Comparison of ENCODE assay signal across 14 cellular contexts in genomic region chr13:20049558-20050473, GRCh38.
DNase-seq lines count a peak whose midpoint lies in the region; ATAC-seq and TF ChIP-seq lines count a peak whose summit lies in the region.
"Had no signal": no experiment of that assay in that cellular context is flagged by ENCODE, and none has a peak within 500 bp of the region (broad histone marks: within the 10 kb centered on the region; RNA-seq: fewer than 3 reads in every experiment).

No MANE protein-coding gene starts in this region.

- H3K27ac ChIP-seq in breast epithelium (no peak overlapping the region), iPS-18a (ENCODE audit: low read length) (peak overlapping the region; percentile 31), subcutaneous abdominal adipose tissue (ENCODE audit: low read depth, low read length) (peak overlapping the region; percentile 11), uterus (no peak overlapping the region)
- H3K27ac ChIP-seq: sigmoid colon had no signal

- no peaks in the 10 kb centered on the region for H3K36me3 ChIP-seq in breast epithelium
- H3K36me3 ChIP-seq in iPS-18a (ENCODE audit: control insufficient read depth, low read depth, low read length) = peaks cover 35% of the 10 kb centered on the region
- peaks cover 0 to 10% (median 7%) of the 10 kb centered on the region in 5 donors for H3K36me3 ChIP-seq in subcutaneous abdominal adipose tissue (ENCODE audit: control insufficient read depth in 5 of 5, insufficient read depth in 5 of 5, low read length in 5 of 5)
- no peaks in the 10 kb centered on the region for H3K36me3 ChIP-seq in uterus

- no peaks in the 10 kb centered on the region for H3K27me3 Mint-ChIP-seq in MCF 10A (ENCODE audit: insufficient read depth, unreplicated experiment)
- H3K27me3 Mint-ChIP-seq in activated CD8-positive, alpha-beta T cell treated with anti-CD3 and anti-CD28 coated beads for 36 hours = no peaks in the 10 kb centered on the region

- H3K27ac Mint-ChIP-seq in MCF 10A (ENCODE audit: low read depth, unreplicated experiment) = peak overlapping the region; percentile 59
- H3K27ac Mint-ChIP-seq in activated CD8-positive, alpha-beta T cell treated with anti-CD3 and anti-CD28 coated beads for 36 hours = peak overlapping the region; percentile 73

- H3K4me3 ChIP-seq in breast epithelium = peak overlapping the region in 1 of 3 donors; percentile 3
- H3K4me3 ChIP-seq in iPS-18a (ENCODE audit: low read length) = no peak overlapping the region
- peak overlapping the region in 2 of 5 donors; percentile 4 to 7 for H3K4me3 ChIP-seq in subcutaneous abdominal adipose tissue (ENCODE audit: low read depth in 1 of 5, low read length in 5 of 5)
- H3K4me3 ChIP-seq in uterus = no peak overlapping the region
- H3K4me3 ChIP-seq: sigmoid colon, upper lobe of left lung had no signal

- DNase-seq in MCF 10A (ENCODE audit: unreplicated experiment) = no peak
- no peak for DNase-seq in breast epithelium (ENCODE audit: low spot score in 2 of 2)
- DNase-seq in activated CD8-positive, alpha-beta T cell treated with anti-CD3 and anti-CD28 coated beads for 36 hours = no peak
- DNase-seq in NCI-H1694 treated with DMSO at 0.1 percent for 48 hours (lab: John Stamatoyannopoulos, UW) = no peak
- no peak for DNase-seq in uterus
- no peak for DNase-seq in SKM-1 treated with dmso at 0.1 percent for 144 hours (lab: John Stamatoyannopoulos, UW; ENCODE audit: unreplicated experiment)
- DNase-seq: GDM1, NCI-H226, RPMI8226, sigmoid colon, upper lobe of left lung had no signal

- H3K9me3 ChIP-seq in breast epithelium (no peaks in the 10 kb centered on the region), iPS-18a (ENCODE audit: control insufficient read depth, low read depth, low read length) (no peaks in the 10 kb centered on the region), subcutaneous abdominal adipose tissue (ENCODE audit: control insufficient read depth in 5 of 5, low read length in 5 of 5) (no peaks in the 10 kb centered on the region), uterus (no peaks in the 10 kb centered on the region)
- H3K9me3 ChIP-seq: sigmoid colon, upper lobe of left lung had no signal

- H3K9me3 Mint-ChIP-seq in MCF 10A (ENCODE audit: unreplicated experiment) = no peaks in the 10 kb centered on the region
- no peaks in the 10 kb centered on the region for H3K9me3 Mint-ChIP-seq in activated CD8-positive, alpha-beta T cell treated with anti-CD3 and anti-CD28 coated beads for 36 hours

- H3K27me3 ChIP-seq in breast epithelium (no peaks in the 10 kb centered on the region), iPS-18a (ENCODE audit: control insufficient read depth, insufficient read depth, low read length) (no peaks in the 10 kb centered on the region), subcutaneous abdominal adipose tissue (ENCODE audit: control insufficient read depth in 5 of 5, insufficient read depth in 4 of 5, low read length in 5 of 5) (no peaks in the 10 kb centered on the region), uterus (no peaks in the 10 kb centered on the region)
- H3K27me3 ChIP-seq: sigmoid colon, upper lobe of left lung had no signal

- no TSS peak for BruUV-seq in MCF 10A (replicated peaks; lab: Mats Ljungman, UMichigan)

- POLR2A ChIA-PET in MCF 10A (lab: Yijun Ruan, JAX) = interaction anchor here (0.8 kb wide), 1 partner anchor 21 kb away, joined by 3 read pairs; no protein-coding TSS in a partner anchor
- POLR2A ChIA-PET in activated CD8-positive, alpha-beta T cell treated with anti-CD3 and anti-CD28 coated beads for 36 hours (lab: Charles Lee) = no interaction called here

- CTCF ChIA-PET in MCF 10A (lab: Yijun Ruan, JAX) = no interaction called here
- CTCF ChIA-PET in activated CD8-positive, alpha-beta T cell treated with anti-CD3 and anti-CD28 coated beads for 36 hours (lab: Charles Lee) = no interaction called here

- peak; percentile 80 for ATAC-seq in activated CD8-positive, alpha-beta T cell treated with anti-CD3 and anti-CD28 coated beads for 36 hours
- ATAC-seq: HCT116 had no signal

- H3K4me3 Mint-ChIP-seq in MCF 10A (ENCODE audit: unreplicated experiment) = no peak overlapping the region
- peak overlapping the region; percentile 47 for H3K4me3 Mint-ChIP-seq in activated CD8-positive, alpha-beta T cell treated with anti-CD3 and anti-CD28 coated beads for 36 hours

- intact Hi-C loops in MCF 10A (cut with micrococcal nuclease) (no loop called here), breast epithelium (cut with DNase I; ENCODE audit: low total_unique reads) (loop anchor here (5.0 kb wide), 1 partner anchor 158 kb away; no protein-coding TSS in a partner anchor), uterus (cut with DNase I; ENCODE audit: low total_unique reads) (no loop called here)
- intact Hi-C loops in activated CD8-positive, alpha-beta T cell treated with anti-CD3 and anti-CD28 coated beads for 36 hours (cut with micrococcal nuclease) = no loop called here

- no peak for TF ChIP-seq CTCF in MCF 10A (IDR thresholded peaks at IDR 0.05; ENCODE audit: unreplicated experiment)
- TF ChIP-seq CTCF in breast epithelium (IDR thresholded peaks at IDR 0.05) = no peak
- no peak for TF ChIP-seq CTCF in activated CD8-positive, alpha-beta T cell treated with anti-CD3 and anti-CD28 coated beads for 36 hours (IDR thresholded peaks at IDR 0.05)
- TF ChIP-seq CTCF in uterus (IDR thresholded peaks at IDR 0.05) = no peak

- no peaks in the 10 kb centered on the region for H3K4me1 ChIP-seq in breast epithelium
- peaks cover 20% of the 10 kb centered on the region for H3K4me1 ChIP-seq in iPS-18a (ENCODE audit: control insufficient read depth, low read depth, low read length)
- H3K4me1 ChIP-seq in subcutaneous abdominal adipose tissue (ENCODE audit: control insufficient read depth in 5 of 5, insufficient read depth in 5 of 5, low read length in 5 of 5) = peaks cover 0 to 25% (median 13%) of the 10 kb centered on the region in 5 donors
- H3K4me1 ChIP-seq in uterus = no peaks in the 10 kb centered on the region

- TF ChIP-seq POLR2A in breast epithelium (IDR thresholded peaks at IDR 0.05) (no peak), uterus (IDR thresholded peaks at IDR 0.05) (no peak)

- peaks cover 43% of the 10 kb centered on the region for H3K36me3 Mint-ChIP-seq in MCF 10A (ENCODE audit: insufficient read depth, unreplicated experiment)
- peaks cover 21% of the 10 kb centered on the region for H3K36me3 Mint-ChIP-seq in activated CD8-positive, alpha-beta T cell treated with anti-CD3 and anti-CD28 coated beads for 36 hours (ENCODE audit: low read depth)

- H3K9ac ChIP-seq in iPS-18a (ENCODE audit: low read length) = no peak overlapping the region
- peak overlapping the region in 1 of 5 donors; percentile 5 for H3K9ac ChIP-seq in subcutaneous abdominal adipose tissue (ENCODE audit: low read length in 5 of 5)

- no peaks in the 10 kb centered on the region for H3K4me1 Mint-ChIP-seq in MCF 10A (ENCODE audit: insufficient read depth, unreplicated experiment)
- H3K4me1 Mint-ChIP-seq in activated CD8-positive, alpha-beta T cell treated with anti-CD3 and anti-CD28 coated beads for 36 hours (ENCODE audit: low read depth) = peaks cover 18% of the 10 kb centered on the region

Comparison
In these comparisons a context has a peak if more than half of its experiments do, and no peak if none do; other contexts are left out.
1. H3K27ac ChIP-seq: peak in iPS-18a (single experiment) and subcutaneous abdominal adipose tissue (single experiment); none in breast epithelium (0 of 2) and uterus (0 of 2).